8 cellular contexts compared by ENCODE assay signal in genomic region chr19:4061178-4061682, GRCh38. TPM values are rescaled to one million over a fixed set of nuclear protein-coding genes. Genes with fewer than 3 reads are reported as not detected.
A peak's percentile ranks its signal among the peaks of the same experiment; 100 is the strongest.
DNase-seq lines count a peak whose midpoint lies in the region; TF ChIP-seq lines count a peak whose summit lies in the region.

No MANE protein-coding gene starts in this region.

- H3K4me3 ChIP-seq in tibial artery, result peak overlapping the region; percentile 46 to 98

- peaks cover 0 to 15% (median 0%) of the 10 kb centered on the region in 3 donors for H3K36me3 ChIP-seq in tibial artery

- intact Hi-C loops in tibial artery (cut with DNase I; ENCODE audit: low total_unique reads), result no loop called here

- 9 to 19% (median 16%) methylated on average over 20 to 23 of the region's 23 CpGs for WGBS in adipose tissue, 3 donors

- peaks cover 10 to 71% (median 64%) of the 10 kb centered on the region in 4 donors for H3K4me1 ChIP-seq in tibial artery

- TF ChIP-seq CTCF in tibial artery (IDR thresholded peaks at IDR 0.05), result no peak

- H3K27me3 ChIP-seq in layer of hippocampus (ENCODE audit: control insufficient read depth, insufficient read depth, low read length) (no peaks in the 10 kb centered on the region), tibial artery (no peaks in the 10 kb centered on the region)

- DNase-seq in NCI-H2196 (lab: John Stamatoyannopoulos, UW; ENCODE audit: unreplicated experiment) (peak; percentile 75), NCI-H2196 treated with DMSO at 0.1 percent for 48 hours (lab: John Stamatoyannopoulos, UW; ENCODE audit: unreplicated experiment) (no peak), tibial artery (peak; percentile 89 to 96), NCI-H510A treated with DMSO at 0.1 percent for 48 hours (lab: John Stamatoyannopoulos, UW) (no peak), islet precursor cell (no peak), GM19240 (ENCODE audit: insufficient read length, low spot score) (no peak)

- peak overlapping the region; percentile 53 for H3K27ac ChIP-seq in adipose tissue (ENCODE audit: low read depth, low read length)
- H3K27ac ChIP-seq in layer of hippocampus (ENCODE audit: low read depth, low read length), result peak overlapping the region; percentile 98
- H3K27ac ChIP-seq in tibial artery, result peak overlapping the region; percentile 99

- H3K9me3 ChIP-seq in tibial artery, result no peaks in the 10 kb centered on the region

RNA-seq across cellular contexts. Expression of gene ZBTB7A, which starts 5.5 kb away (rescaled TPM):
- polyA plus RNA-seq in adipose tissue, result 10 to 100 TPM in 2 of 3 donors, 1 to 10 TPM in 1; 7.4 to 21.9 (median 10.8) TPM

RNA-seq across cellular contexts. Expression of gene PIAS4, which starts 53.7 kb away (rescaled TPM):
- polyA plus RNA-seq in adipose tissue, result 10 to 100 TPM in 2 of 3 donors, 1 to 10 TPM in 1; 9.0 to 13.3 (median 10.9) TPM

Comparison
In these comparisons a context has a peak if more than half of its experiments do, and no peak if none do; other contexts are left out.
1. DNase-seq: peak in NCI-H2196 (single experiment) and tibial artery (2 of 2); none in NCI-H2196 treated with DMSO at 0.1 percent for 48 hours (single experiment), NCI-H510A treated with DMSO at 0.1 percent for 48 hours (single experiment), islet precursor cell (single experiment) and GM19240 (single experiment).
2. Peak in every context shown above with its lines, with median percentiles within 50 percentile points of each other: H3K27ac ChIP-seq.